In genomic region chr12:3863756-3864155, GRCh38 we compare ENCODE assay signal across 27 cellular contexts.
"Had no signal": no experiment of that assay in that cellular context is flagged by ENCODE, and none has a peak within 500 bp of the region (broad histone marks: within the 10 kb centered on the region; RNA-seq: fewer than 3 reads in every experiment).

No MANE protein-coding gene starts in this region.

- H3K4me3 ChIP-seq: ascending aorta, gastrocnemius medialis, ovary, psoas muscle, smooth muscle cell, stomach, tibial artery, uterus had no signal

- H3K4me3 Mint-ChIP-seq: activated naive CD4-positive, alpha-beta T cell treated with anti-CD3 and anti-CD28 coated beads for 36 hours; activated naive CD8-positive, alpha-beta T cell treated with anti-CD3 and anti-CD28 coated beads, Interleukin-2, amount 10 ng/mL, durations not matched to agents 7 days and 5 days; brain; mesothelial cell of epicardium; naive B cell; nephron progenitor cell; stimulated activated naive B cell treated with anti-CD40 and anti-IgM and Interleukin-4, amounts not matched to agents 10 μg/mL and 1 μg/mL and 100 μg/mL, for 72 hours; T-helper 1 cell treated with Interleukin-12 subunit alpha and Interleukin-12 subunit beta and Interleukin-4 antibody, amounts not matched to agents 30 μg/mL and 1 μg/mL, for 36 hours had no signal

- H3K27me3 Mint-ChIP-seq: activated naive CD8-positive, alpha-beta T cell treated with anti-CD3 and anti-CD28 coated beads, Interleukin-2, amount 10 ng/mL, durations not matched to agents 7 days and 5 days; naive B cell; stimulated activated naive B cell treated with anti-CD40 and anti-IgM and Interleukin-4, amounts not matched to agents 10 μg/mL and 1 μg/mL and 100 μg/mL, for 72 hours had no signal

- DNase-seq: activated CD4-positive, alpha-beta T cell treated with anti-CD3 and anti-CD28 coated beads for 48 hours; activated CD4-positive, alpha-beta T cell treated with anti-CD3 and anti-CD28 coated beads, Interleukin-2, amount 50 U/mL, for 48 hours; activated CD8-positive, alpha-beta memory T cell treated with anti-CD3 and anti-CD28 coated beads for 24 hours; activated effector memory CD4-positive, alpha-beta T cell treated with Interleukin-2 at 50 U/mL for 16 hours; activated naive CD4-positive, alpha-beta T cell treated with anti-CD3 and anti-CD28 coated beads for 36 hours; activated naive CD8-positive, alpha-beta T cell treated with anti-CD3 and anti-CD28 coated beads, Interleukin-2, amount 10 ng/mL, durations not matched to agents 7 days and 5 days; caudate nucleus; gastrocnemius medialis; glutamatergic neuron; naive B cell; nephron progenitor cell; ovary; psoas muscle; stimulated activated CD4-positive, alpha-beta T cell treated with anti-CD3 and anti-CD28 coated beads, Interleukin-15, amount 100 ng/mL, for 24 hours; stimulated activated CD4-positive, alpha-beta T cell treated with anti-CD3 and anti-CD28 coated beads, Interleukin-2, amount 100 ng/mL, for 24 hours; stimulated activated naive B cell treated with anti-CD40 and anti-IgM and Interleukin-4, amounts not matched to agents 10 μg/mL and 1 μg/mL and 100 μg/mL, for 72 hours; stomach; T-helper 9 cell; tibial artery; uterus; WERI-Rb-1 had no signal

- H3K27ac Mint-ChIP-seq: activated naive CD4-positive, alpha-beta T cell treated with anti-CD3 and anti-CD28 coated beads for 36 hours; activated naive CD8-positive, alpha-beta T cell treated with anti-CD3 and anti-CD28 coated beads, Interleukin-2, amount 10 ng/mL, durations not matched to agents 7 days and 5 days; brain; mesothelial cell of epicardium; nephron progenitor cell; stimulated activated naive B cell treated with anti-CD40 and anti-IgM and Interleukin-4, amounts not matched to agents 10 μg/mL and 1 μg/mL and 100 μg/mL, for 72 hours; T-helper 1 cell treated with Interleukin-12 subunit alpha and Interleukin-12 subunit beta and Interleukin-4 antibody, amounts not matched to agents 30 μg/mL and 1 μg/mL, for 36 hours had no signal

- ATAC-seq: activated CD4-positive, CD25-positive, alpha-beta regulatory T cell treated with anti-CD3 and anti-CD28 coated beads, Interleukin-2, amount 50 U/mL, for 24 hours; gastrocnemius medialis; psoas muscle; stimulated activated naive B cell treated with anti-CD40 and anti-IgM and Interleukin-4, amounts not matched to agents 10 μg/mL and 1 μg/mL and 100 μg/mL, for 72 hours had no signal

- H3K27ac ChIP-seq: ascending aorta, gastrocnemius medialis, ovary, psoas muscle, stomach, tibial artery, uterus, WERI-Rb-1 had no signal

- H3K4me1 Mint-ChIP-seq: brain, mesothelial cell of epicardium, nephron progenitor cell had no signal
